Comparison of ENCODE assay signal across 12 cellular contexts in the genomic region with DNA sequence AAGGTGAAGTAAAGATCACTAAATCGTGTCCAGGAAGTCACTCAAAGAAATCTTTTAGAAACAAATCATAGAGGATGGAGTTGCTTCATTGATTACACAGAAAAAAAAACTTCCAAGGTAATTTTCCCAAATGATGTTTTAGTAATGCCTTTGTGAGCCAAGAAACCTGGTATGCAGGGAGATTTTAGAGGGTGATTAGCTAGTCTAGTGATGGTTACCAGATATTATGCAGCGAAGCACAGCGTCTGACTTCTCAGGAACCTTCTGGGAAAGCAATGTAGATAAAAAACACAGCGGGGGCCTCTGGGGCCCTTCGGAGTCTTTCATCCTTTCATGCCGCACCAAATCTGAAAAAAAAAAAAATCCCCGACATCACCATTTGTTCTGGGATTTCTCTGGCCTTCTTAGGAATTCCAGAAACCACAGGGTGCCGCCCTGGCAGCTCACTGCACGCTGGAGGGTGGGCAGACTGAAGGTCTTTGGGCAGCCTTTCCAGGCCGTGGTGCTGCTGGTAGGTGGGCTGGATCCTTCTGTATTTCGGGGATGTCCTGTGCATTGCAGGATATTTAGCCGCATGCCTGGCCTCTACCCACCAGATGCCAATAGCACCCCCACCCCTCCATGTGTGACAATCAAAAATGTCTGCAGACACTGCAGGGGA. TPM values are rescaled to one million over a fixed set of nuclear protein-coding genes. Genes with fewer than 3 reads are reported as not detected.
A peak's percentile ranks its signal among the peaks of the same experiment; 100 is the strongest.
DNase-seq lines count a peak whose midpoint lies in the region; ATAC-seq and TF ChIP-seq lines count a peak whose summit lies in the region.
"Had no signal": no experiment of that assay in that cellular context is flagged by ENCODE, and none has a peak within 500 bp of the region (broad histone marks: within the 10 kb centered on the region; RNA-seq: fewer than 3 reads in every experiment).

No MANE protein-coding gene starts in this region.

- DNase-seq in activated naive CD4-positive, alpha-beta T cell (lab: John Stamatoyannopoulos, UW) = no peak
- DNase-seq in T-helper 17 cell (no peak), iPS DF 19.7 (ENCODE audit: low read depth, low spot score) (peak; percentile 45), smooth muscle cell (lab: John Stamatoyannopoulos, UW; ENCODE audit: unreplicated experiment) (no peak), NCI-H1417 treated with DMSO at 0.1 percent for 48 hours (lab: John Stamatoyannopoulos, UW) (no peak), NCI-H1694 treated with DMSO at 0.1 percent for 48 hours (lab: John Stamatoyannopoulos, UW) (no peak)
- DNase-seq: foreskin fibroblast, Karpas-422, NCI-H526 treated with DMSO at 0.1 percent for 48 hours, spleen had no signal

- no peak for TF ChIP-seq CTCF in smooth muscle cell (IDR thresholded peaks at IDR 0.05; ENCODE audit: borderline replicate concordance, insufficient read depth, poor library complexity, severe bottlenecking)

- H3K4me1 ChIP-seq in smooth muscle cell (ENCODE audit: low read depth) = peaks cover 22% of the 10 kb centered on the region

- H3K9me3 Mint-ChIP-seq in activated naive CD4-positive, alpha-beta T cell treated with anti-CD3 and anti-CD28 coated beads, Interleukin-2, amount 50 U/mL, for 24 hours = no peaks in the 10 kb centered on the region

- H2AFZ ChIP-seq in smooth muscle cell (ENCODE audit: low read depth) = peak overlapping the region; percentile 59

- no peak overlapping the region for H3K4me3 Mint-ChIP-seq in activated naive CD4-positive, alpha-beta T cell treated with anti-CD3 and anti-CD28 coated beads, Interleukin-2, amount 50 U/mL, for 24 hours
- H3K4me3 Mint-ChIP-seq in T-helper 17 cell = no peak overlapping the region

- no peaks in the 10 kb centered on the region for H3K27me3 Mint-ChIP-seq in activated naive CD4-positive, alpha-beta T cell treated with anti-CD3 and anti-CD28 coated beads, Interleukin-2, amount 50 U/mL, for 24 hours
- no peaks in the 10 kb centered on the region for H3K27me3 Mint-ChIP-seq in T-helper 17 cell

- H3K9me3 ChIP-seq in T-helper 17 cell (ENCODE audit: control insufficient read depth, low read length, poor library complexity, severe bottlenecking) (no peaks in the 10 kb centered on the region), smooth muscle cell (replicated peaks; ENCODE audit: low read depth) (no peaks in the 10 kb centered on the region)
- H3K9me3 ChIP-seq: spleen had no signal

- no peak overlapping the region for H3K9ac ChIP-seq in smooth muscle cell (ENCODE audit: low read depth)

- peak overlapping the region; percentile 55 for H3K27ac ChIP-seq in smooth muscle cell (ENCODE audit: low read depth)
- H3K27ac ChIP-seq: spleen had no signal

- H3K27me3 ChIP-seq in smooth muscle cell (ENCODE audit: low read depth) = no peaks in the 10 kb centered on the region
- H3K27me3 ChIP-seq: spleen had no signal

- no peak overlapping the region for H3K4me3 ChIP-seq in smooth muscle cell
- H3K4me3 ChIP-seq: spleen had no signal

- H3K27ac Mint-ChIP-seq in activated naive CD4-positive, alpha-beta T cell treated with anti-CD3 and anti-CD28 coated beads, Interleukin-2, amount 50 U/mL, for 24 hours = peak overlapping the region; percentile 66
- H3K27ac Mint-ChIP-seq in T-helper 17 cell = peak overlapping the region; percentile 62

- no peaks in the 10 kb centered on the region for H3K36me3 ChIP-seq in smooth muscle cell (ENCODE audit: low read depth)
- H3K36me3 ChIP-seq: spleen had no signal

- WGBS in smooth muscle cell (ENCODE audit: low lambda C conversion rate) = 13% methylated on average over 12 of the region's 12 CpGs

- H3K79me2 ChIP-seq in smooth muscle cell (ENCODE audit: low read depth) = no peaks in the 10 kb centered on the region

- H3K36me3 Mint-ChIP-seq in activated naive CD4-positive, alpha-beta T cell treated with anti-CD3 and anti-CD28 coated beads, Interleukin-2, amount 50 U/mL, for 24 hours = peaks cover 2% of the 10 kb centered on the region
- H3K36me3 Mint-ChIP-seq in T-helper 17 cell (ENCODE audit: low read depth) = peaks cover 3% of the 10 kb centered on the region

- no peaks in the 10 kb centered on the region for H4K20me1 ChIP-seq in smooth muscle cell (ENCODE audit: low read depth)

- peaks cover 75% of the 10 kb centered on the region for H3K4me1 Mint-ChIP-seq in activated naive CD4-positive, alpha-beta T cell treated with anti-CD3 and anti-CD28 coated beads, Interleukin-2, amount 50 U/mL, for 24 hours
- peaks cover 39% of the 10 kb centered on the region for H3K4me1 Mint-ChIP-seq in T-helper 17 cell

- H3K4me2 ChIP-seq in smooth muscle cell = peak overlapping the region; percentile 76

- no peak for ATAC-seq in T-helper 17 cell
- no peak for ATAC-seq in GM21529 (IDR thresholded peaks at IDR 0.05; ENCODE audit: unreplicated experiment)

- no peaks in the 10 kb centered on the region for H3F3A ChIP-seq in smooth muscle cell (ENCODE audit: low read depth)

RNA-seq across cellular contexts. Expression of gene ALPK2, which starts 17.3 kb away (rescaled TPM):
- total RNA-seq in T-helper 17 cell = 1 to 10 TPM in 1 of 2 donors, under 1 TPM in 1; 0.65 to 2.6 TPM
- total RNA-seq in smooth muscle cell = 39.0 and 42.1 TPM in 2 replicates
- 9.3 and 13.2 TPM in 2 replicates for polyA plus RNA-seq in smooth muscle cell

RNA-seq across cellular contexts. Expression of gene MALT1, which starts 59.7 kb away (rescaled TPM):
- total RNA-seq in T-helper 17 cell (100 to 1,000 TPM in 1 of 2 donors, 10 to 100 TPM in 1; 87.8 to 108 TPM), smooth muscle cell (39.2 and 42.2 TPM in 2 replicates)
- polyA plus RNA-seq in smooth muscle cell = 12.4 and 12.9 TPM in 2 replicates

Comparison
In these comparisons a context has a peak if more than half of its experiments do, and no peak if none do; other contexts are left out.
1. RNA of gene ALPK2, which starts 17.3 kb away (total RNA-seq): 39.0 to 42.1 TPM in smooth muscle cell; 0.65 to 2.6 TPM in T-helper 17 cell; every median in the first group is over 10 times any median in the second.